Comparison of ENCODE assay signal across 17 cellular contexts in genomic region chr1:39212499-39212898, GRCh38. TPM values are rescaled to one million over a fixed set of nuclear protein-coding genes. Genes with fewer than 3 reads are reported as not detected.
A peak's percentile ranks its signal among the peaks of the same experiment; 100 is the strongest.
DNase-seq lines count a peak whose midpoint lies in the region; ATAC-seq and TF ChIP-seq lines count a peak whose summit lies in the region.
"Had no signal": no experiment of that assay in that cellular context is flagged by ENCODE, and none has a peak within 500 bp of the region (broad histone marks: within the 10 kb centered on the region; RNA-seq: fewer than 3 reads in every experiment).

No MANE protein-coding gene starts in this region.

- H3K27ac ChIP-seq in left ventricle myocardium inferior (replicated peaks) (peak overlapping the region; percentile 84), heart right ventricle (peak overlapping the region in 5 of 10 donors; percentile 15 to 85 (median 79)), mesenchymal stem cell (ENCODE audit: low read length, poor library complexity, severe bottlenecking) (peak overlapping the region; percentile 26), vagina (peak overlapping the region; percentile 60)
- H3K27ac ChIP-seq: colonic mucosa had no signal

- H3K27ac Mint-ChIP-seq in activated naive CD8-positive, alpha-beta T cell treated with anti-CD3 and anti-CD28 coated beads, Interleukin-2, amount 50 U/mL, for 24 hours: peak overlapping the region; percentile 9

- no peak overlapping the region for H2AK5ac ChIP-seq in mesenchymal stem cell (ENCODE audit: low read length, severe bottlenecking)

- H3K27me3 Mint-ChIP-seq in activated naive CD8-positive, alpha-beta T cell treated with anti-CD3 and anti-CD28 coated beads, Interleukin-2, amount 50 U/mL, for 24 hours: no peaks in the 10 kb centered on the region
- H3K27me3 Mint-ChIP-seq: naive thymus-derived CD4-positive, alpha-beta T cell had no signal

- no peak overlapping the region for H2BK15ac ChIP-seq in mesenchymal stem cell (ENCODE audit: low read depth, poor library complexity, severe bottlenecking)

- no peak overlapping the region for H3K23ac ChIP-seq in mesenchymal stem cell (ENCODE audit: low read length in 2 of 2)

- no peaks in the 10 kb centered on the region for H3K79me1 ChIP-seq in mesenchymal stem cell (replicated peaks; ENCODE audit: low read length, poor library complexity, severe bottlenecking)

- no peaks in the 10 kb centered on the region for H3K9me3 ChIP-seq in left ventricle myocardium inferior (replicated peaks)
- no peaks in the 10 kb centered on the region for H3K9me3 ChIP-seq in heart right ventricle
- no peaks in the 10 kb centered on the region for H3K9me3 ChIP-seq in mesenchymal stem cell (ENCODE audit: control insufficient read depth, low read length)
- H3K9me3 ChIP-seq in vagina: no peaks in the 10 kb centered on the region
- H3K9me3 ChIP-seq: colonic mucosa had no signal

- no peak overlapping the region for H3K14ac ChIP-seq in mesenchymal stem cell (ENCODE audit: low read length in 2 of 2)

- H3K9ac ChIP-seq in mesenchymal stem cell (ENCODE audit: low read length): no peak overlapping the region

- no peak overlapping the region for H3K18ac ChIP-seq in mesenchymal stem cell (ENCODE audit: low read depth in 1 of 2, low read length in 2 of 2)

- H3K4me3 ChIP-seq in left ventricle myocardium inferior (no peak overlapping the region), heart right ventricle (no peak overlapping the region), mesenchymal stem cell (ENCODE audit: insufficient read depth in 1 of 2, low read depth in 1 of 2, low read length in 2 of 2) (no peak overlapping the region), vagina (no peak overlapping the region)
- H3K4me3 ChIP-seq: colonic mucosa had no signal

- H3K4ac ChIP-seq in mesenchymal stem cell (ENCODE audit: low read depth in 1 of 2, low read length in 2 of 2): no peak overlapping the region

- no peak overlapping the region for H4K8ac ChIP-seq in mesenchymal stem cell (ENCODE audit: low read length)

- DNase-seq in left ventricle myocardium inferior: no peak
- no peak for DNase-seq in heart right ventricle
- no peak for DNase-seq in activated naive CD8-positive, alpha-beta T cell treated with anti-CD3 and anti-CD28 coated beads, Interleukin-2, amount 50 U/mL, for 24 hours
- no peak for DNase-seq in mesenchymal stem cell
- DNase-seq in vagina (ENCODE audit: extremely low spot score in 2 of 2): no peak
- DNase-seq in posterior vena cava (ENCODE audit: low spot score): no peak
- no peak for DNase-seq in islet precursor cell
- DNase-seq in stimulated activated CD4-positive, alpha-beta T cell treated with anti-CD3 and anti-CD28 coated beads, Interleukin-12 subunit alpha, Interleukin-12 subunit beta, amount 100 ng/mL, for 4 hours: no peak
- DNase-seq: activated CD4-positive, alpha-beta T cell treated with anti-CD3 and anti-CD28 coated beads for 4 hours; activated naive CD4-positive, alpha-beta T cell; colonic mucosa; DMS79; foreskin melanocyte; naive thymus-derived CD4-positive, alpha-beta T cell; NCI-H1436 treated with DMSO at 0.1 percent for 48 hours; NCI-H2171; OCI-M1 had no signal

- no peak overlapping the region for H2BK5ac ChIP-seq in mesenchymal stem cell (ENCODE audit: low read depth, low read length, poor library complexity, severe bottlenecking)

- no peak overlapping the region for H2BK12ac ChIP-seq in mesenchymal stem cell (ENCODE audit: low read length in 2 of 2)

- H3K4me1 Mint-ChIP-seq in activated naive CD8-positive, alpha-beta T cell treated with anti-CD3 and anti-CD28 coated beads, Interleukin-2, amount 50 U/mL, for 24 hours: peaks cover 47% of the 10 kb centered on the region

- intact Hi-C loops in left ventricle myocardium inferior (cut with micrococcal nuclease) (no loop called here), heart right ventricle (cut with DNase I) (no loop called here), vagina (cut with DNase I) (no loop called here), posterior vena cava (cut with DNase I) (no loop called here)

- WGBS in heart right ventricle, 2 donors: 81 to 88% methylated on average over 8 of the region's 8 CpGs
- 91% methylated on average over 8 of the region's 8 CpGs for WGBS in mesenchymal stem cell

- no peak overlapping the region for H2AFZ ChIP-seq in mesenchymal stem cell (ENCODE audit: low read depth, low read length)

- H3K4me1 ChIP-seq in left ventricle myocardium inferior (peaks cover 76% of the 10 kb centered on the region), heart right ventricle (peaks cover 11 to 82% (median 54%) of the 10 kb centered on the region in 9 donors), mesenchymal stem cell (ENCODE audit: control insufficient read depth, insufficient read depth, low read depth, low read length) (peaks cover 19% of the 10 kb centered on the region), vagina (peaks cover 62% of the 10 kb centered on the region)

- no peaks in the 10 kb centered on the region for H3K27me3 ChIP-seq in left ventricle myocardium inferior (ENCODE audit: low read depth)
- no peaks in the 10 kb centered on the region for H3K27me3 ChIP-seq in heart right ventricle
- H3K27me3 ChIP-seq in mesenchymal stem cell (ENCODE audit: control insufficient read depth in 1 of 2, insufficient read depth in 1 of 2, low read length in 2 of 2): no peaks in the 10 kb centered on the region
- no peaks in the 10 kb centered on the region for H3K27me3 ChIP-seq in vagina
- H3K27me3 ChIP-seq: colonic mucosa had no signal

- peaks cover 15% of the 10 kb centered on the region for H3K36me3 Mint-ChIP-seq in activated naive CD8-positive, alpha-beta T cell treated with anti-CD3 and anti-CD28 coated beads, Interleukin-2, amount 50 U/mL, for 24 hours (ENCODE audit: low read depth)

- no peaks in the 10 kb centered on the region for H3K9me3 Mint-ChIP-seq in activated naive CD8-positive, alpha-beta T cell treated with anti-CD3 and anti-CD28 coated beads, Interleukin-2, amount 50 U/mL, for 24 hours

- TF ChIP-seq POLR2A in vagina (IDR thresholded peaks at IDR 0.05): no peak

- TF ChIP-seq CTCF in left ventricle myocardium inferior (IDR thresholded peaks at IDR 0.05; ENCODE audit: borderline replicate concordance): no peak
- no peak for TF ChIP-seq CTCF in heart right ventricle (IDR thresholded peaks at IDR 0.05)
- no peak for TF ChIP-seq CTCF in vagina (IDR thresholded peaks at IDR 0.05)

- no peak overlapping the region for H4K91ac ChIP-seq in mesenchymal stem cell (ENCODE audit: low read length)

- ATAC-seq in heart right ventricle: no peak
- no peak for ATAC-seq in activated naive CD8-positive, alpha-beta T cell treated with anti-CD3 and anti-CD28 coated beads, Interleukin-2, amount 50 U/mL, for 24 hours
- ATAC-seq: naive thymus-derived CD4-positive, alpha-beta T cell had no signal

- no peak overlapping the region for H3K4me3 Mint-ChIP-seq in activated naive CD8-positive, alpha-beta T cell treated with anti-CD3 and anti-CD28 coated beads, Interleukin-2, amount 50 U/mL, for 24 hours
- H3K4me3 Mint-ChIP-seq: naive thymus-derived CD4-positive, alpha-beta T cell had no signal

- H3K36me3 ChIP-seq in left ventricle myocardium inferior (no peaks in the 10 kb centered on the region), heart right ventricle (peaks cover 0 to 11% (median 0%) of the 10 kb centered on the region in 9 donors), mesenchymal stem cell (ENCODE audit: control insufficient read depth in 1 of 2, insufficient read depth in 2 of 2, low read depth in 1 of 2, low read length in 2 of 2) (peaks cover 11% of the 10 kb centered on the region in 2 experiments), vagina (no peaks in the 10 kb centered on the region)
- H3K36me3 ChIP-seq: colonic mucosa had no signal

- no peak overlapping the region for H3K4me2 ChIP-seq in mesenchymal stem cell (ENCODE audit: low read length, poor library complexity, severe bottlenecking)

- H2BK120ac ChIP-seq in mesenchymal stem cell (ENCODE audit: low read depth, low read length): no peak overlapping the region

RNA-seq across cellular contexts. Expression of gene MACF1, which starts 8.0 kb away (rescaled TPM):
- total RNA-seq in left ventricle myocardium inferior: 181 TPM
- total RNA-seq in heart right ventricle: 100 to 1,000 TPM; 157 to 379 (median 325) TPM
- polyA plus RNA-seq in heart right ventricle: 100 to 1,000 TPM in 1 of 2 donors, 10 to 100 TPM in 1; 85.3 to 136 TPM
- 94.0 TPM for polyA plus RNA-seq in mesenchymal stem cell (2013, experiment 1 of 2)
- 86.1 TPM for polyA plus RNA-seq in mesenchymal stem cell (2013, experiment 2 of 2)
- 291 TPM for total RNA-seq in vagina
- 100 to 1,000 TPM; 596 to 609 TPM for total RNA-seq in posterior vena cava
